Comparison of ENCODE assay signal across 7 cellular contexts in genomic region chr20:4112490-4113420, GRCh38.
DNase-seq lines count a peak whose midpoint lies in the region; ATAC-seq and TF ChIP-seq lines count a peak whose summit lies in the region.

No MANE protein-coding gene starts in this region.

- POLR2A ChIA-PET in GM10248 (lab: Yijun Ruan, JAX): no interaction called here

- DNase-seq in NCI-H2196 (lab: John Stamatoyannopoulos, UW; ENCODE audit: unreplicated experiment): peak; percentile 68
- DNase-seq in glomerular visceral epithelial cell (ENCODE audit: extremely low spot score): peak; percentile 91
- no peak for DNase-seq in GM10248 (ENCODE audit: extremely low spot score)
- no peak for DNase-seq in T-helper 1 cell
- DNase-seq in activated naive CD4-positive, alpha-beta T cell (lab: John Stamatoyannopoulos, UW): no peak

- CTCF ChIA-PET in GM10248 (lab: Yijun Ruan, JAX): interaction anchor here (0.7 to 1.3 kb wide), 4 partner anchors 22 to 402 kb away, joined by 3 to 4 read pairs (median 4); no protein-coding TSS in a partner anchor

- TF ChIP-seq CTCF in GM10248 (IDR thresholded peaks at IDR 0.05; ENCODE audit: control extremely low read depth, extremely low read depth, low read depth, missing control alignments): no peak

- ATAC-seq in GM18907 (IDR thresholded peaks at IDR 0.05; ENCODE audit: unreplicated experiment): peak; percentile 66
- peak; percentile 76 for ATAC-seq in HG02678 (IDR thresholded peaks at IDR 0.05; ENCODE audit: unreplicated experiment)

Comparison
In these comparisons a context has a peak if more than half of its experiments do, and no peak if none do; other contexts are left out.
1. DNase-seq: peak in NCI-H2196 (single experiment) and glomerular visceral epithelial cell (single experiment); none in GM10248 (single experiment), T-helper 1 cell (0 of 5) and activated naive CD4-positive, alpha-beta T cell (0 of 4).